In genomic region chr17:80575057-80575875, GRCh38 we compare ENCODE assay signal across 8 cellular contexts. TPM values are rescaled to one million over a fixed set of nuclear protein-coding genes. Genes with fewer than 3 reads are reported as not detected.
A peak's percentile ranks its signal among the peaks of the same experiment; 100 is the strongest.
DNase-seq lines count a peak whose midpoint lies in the region; ATAC-seq and TF ChIP-seq lines count a peak whose summit lies in the region.

No MANE protein-coding gene starts in this region.

- peak; percentile 100 for TF ChIP-seq CTCF in GM13977 (IDR thresholded peaks at IDR 0.05; ENCODE audit: extremely low read depth, insufficient read depth, missing control alignments)

- CTCF ChIA-PET in activated CD4-positive, alpha-beta memory T cell treated with anti-CD3 and anti-CD28 coated beads, Interleukin-2, amount 10 ng/mL, durations not matched to agents 7 days and 5 days (lab: Charles Lee): interaction anchor here (0.6 to 3.7 kb wide), 23 partner anchors 9 to 323 kb away, joined by 3 to 24 read pairs (median 4); partner anchors contain the start of gene RPTOR

- DNase-seq in GM13977 (ENCODE audit: low spot score) (peak; percentile 91), NCI-H82 treated with DMSO at 0.1 percent for 48 hours (lab: John Stamatoyannopoulos, UW; ENCODE audit: unreplicated experiment) (peak; percentile 84), ecto neural progenitor cell (ENCODE audit: low spot score) (peak; percentile 94), lung microvascular endothelial cell (ENCODE audit: low read depth in 2 of 2) (peak; percentile 92 to 96)
- DNase-seq in activated CD4-positive, alpha-beta memory T cell treated with anti-CD3 and anti-CD28 coated beads, Interleukin-2, amount 10 ng/mL, durations not matched to agents 7 days and 5 days: peak; percentile 93
- DNase-seq in stimulated activated CD8-positive, alpha-beta memory T cell treated with anti-CD3 and anti-CD28 coated beads, Interleukin-15, amount 100 ng/mL, for 1 hour (ENCODE audit: low read depth): peak; percentile 91

- H3K36me3 Mint-ChIP-seq in activated CD4-positive, alpha-beta memory T cell treated with anti-CD3 and anti-CD28 coated beads, Interleukin-2, amount 10 ng/mL, durations not matched to agents 7 days and 5 days (ENCODE audit: low read depth): peaks cover 4% of the 10 kb centered on the region

- no peak overlapping the region for H3K27ac Mint-ChIP-seq in activated CD4-positive, alpha-beta memory T cell treated with anti-CD3 and anti-CD28 coated beads, Interleukin-2, amount 10 ng/mL, durations not matched to agents 7 days and 5 days

- no peaks in the 10 kb centered on the region for H3K27me3 Mint-ChIP-seq in activated CD4-positive, alpha-beta memory T cell treated with anti-CD3 and anti-CD28 coated beads, Interleukin-2, amount 10 ng/mL, durations not matched to agents 7 days and 5 days

- no peak overlapping the region for H3K4me3 Mint-ChIP-seq in activated CD4-positive, alpha-beta memory T cell treated with anti-CD3 and anti-CD28 coated beads, Interleukin-2, amount 10 ng/mL, durations not matched to agents 7 days and 5 days

- H3K9me3 Mint-ChIP-seq in activated CD4-positive, alpha-beta memory T cell treated with anti-CD3 and anti-CD28 coated beads, Interleukin-2, amount 10 ng/mL, durations not matched to agents 7 days and 5 days: no peaks in the 10 kb centered on the region

- POLR2A ChIA-PET in activated CD4-positive, alpha-beta memory T cell treated with anti-CD3 and anti-CD28 coated beads, Interleukin-2, amount 10 ng/mL, durations not matched to agents 7 days and 5 days (lab: Charles Lee): interaction anchor here (1.0 kb wide), 1 partner anchor 65 kb away, joined by 3 read pairs; no protein-coding TSS in a partner anchor

- H3K4me1 Mint-ChIP-seq in activated CD4-positive, alpha-beta memory T cell treated with anti-CD3 and anti-CD28 coated beads, Interleukin-2, amount 10 ng/mL, durations not matched to agents 7 days and 5 days: peaks cover 14% of the 10 kb centered on the region

- in situ Hi-C loops in GM13977 (cut with MboI; ENCODE audit: low pct_unique_long_range_greater_than_20kb, low sequenced_read_pairs, unreplicated experiment): no loop called here

- ATAC-seq in HG03520 (IDR thresholded peaks at IDR 0.05; ENCODE audit: unreplicated experiment) (peak; percentile 75), HG02884 (IDR thresholded peaks at IDR 0.05; ENCODE audit: unreplicated experiment) (no peak)

RNA-seq across cellular contexts. Expression of gene RPTOR, which starts 30.6 kb away (rescaled TPM):
- total RNA-seq in activated CD4-positive, alpha-beta memory T cell treated with anti-CD3 and anti-CD28 coated beads, Interleukin-2, amount 10 ng/mL, durations not matched to agents 7 days and 5 days: 10 to 100 TPM; 88.9 to 91.8 TPM
- total RNA-seq in lung microvascular endothelial cell: 9.2 and 11.7 TPM in 2 replicates
